Comparison of ENCODE assay signal across 27 cellular contexts in genomic region chr5:15880201-15880600, GRCh38.
"Had no signal": no experiment of that assay in that cellular context is flagged by ENCODE, and none has a peak within 500 bp of the region (broad histone marks: within the 10 kb centered on the region; RNA-seq: fewer than 3 reads in every experiment).

No MANE protein-coding gene starts in this region.

- H3K4me1 ChIP-seq: breast epithelium, colonic mucosa, gastroesophageal sphincter had no signal

- H3K4me3 ChIP-seq: ascending aorta, breast epithelium, cardiac muscle cell, colonic mucosa, dorsolateral prefrontal cortex, esophagus muscularis mucosa, gastroesophageal sphincter had no signal

- DNase-seq: activated CD4-positive, alpha-beta memory T cell treated with anti-CD3 and anti-CD28 coated beads, Interleukin-2, amount 10 ng/mL, durations not matched to agents 7 days and 5 days; activated CD4-positive, alpha-beta T cell treated with anti-CD3 and anti-CD28 coated beads for 36 hours; activated CD4-positive, alpha-beta T cell treated with anti-CD3 and anti-CD28 coated beads, Interleukin-2, amount 10 ng/mL, durations not matched to agents 24 days and 14 days; activated CD4-positive, CD25-positive, alpha-beta regulatory T cell; activated CD4-positive, CD25-positive, alpha-beta regulatory T cell treated with anti-CD3 and anti-CD28 coated beads, Interleukin-2, amount 50 U/mL, for 72 hours; activated CD8-positive, alpha-beta memory T cell treated with anti-CD3 and anti-CD28 coated beads, Interleukin-2, amount 50 U/mL, for 48 hours; activated gamma-delta T cell; activated naive CD4-positive, alpha-beta T cell; activated naive CD4-positive, alpha-beta T cell treated with anti-CD3 and anti-CD28 coated beads, Interleukin-2, amount 10 ng/mL, durations not matched to agents 7 days and 5 days; activated naive CD8-positive, alpha-beta T cell treated with anti-CD3 and anti-CD28 coated beads, Interleukin-2, amount 10 ng/mL, durations not matched to agents 7 days and 5 days; activated T-cell treated with anti-CD3 and anti-CD28 coated beads for 4 hours; activated T-cell treated with anti-CD3 and anti-CD28 coated beads, Interleukin-2, amount 50 U/mL, for 24 hours; activated T-cell treated with anti-CD3 and anti-CD28 coated beads, Interleukin-2, amount 50 U/mL, for 72 hours; central memory CD4-positive, alpha-beta T cell; cerebellar nuclear complex; colonic mucosa; dorsolateral prefrontal cortex; effector memory CD4-positive, alpha-beta T cell; erythroblast; foreskin melanocyte; T-helper 2 cell had no signal

- H3K27me3 ChIP-seq: ascending aorta, breast epithelium, cardiac muscle cell, colonic mucosa, dorsolateral prefrontal cortex, esophagus muscularis mucosa, gastroesophageal sphincter had no signal

- H3K27ac ChIP-seq: ascending aorta, breast epithelium, cardiac muscle cell, colonic mucosa, dorsolateral prefrontal cortex, esophagus muscularis mucosa, gastroesophageal sphincter had no signal

- ATAC-seq: activated CD4-positive, alpha-beta T cell treated with anti-CD3 and anti-CD28 coated beads for 36 hours; activated naive CD4-positive, alpha-beta T cell treated with anti-CD3 and anti-CD28 coated beads, Interleukin-2, amount 50 U/mL, for 72 hours; activated T-cell treated with anti-CD3 and anti-CD28 coated beads, Interleukin-2, amount 50 U/mL, for 72 hours; gastroesophageal sphincter had no signal

- H3K36me3 ChIP-seq: ascending aorta, breast epithelium, cardiac muscle cell, colonic mucosa, esophagus muscularis mucosa, gastroesophageal sphincter had no signal

- H3K9me3 ChIP-seq: ascending aorta, colonic mucosa, esophagus muscularis mucosa, gastroesophageal sphincter had no signal
